In the genomic region with DNA sequence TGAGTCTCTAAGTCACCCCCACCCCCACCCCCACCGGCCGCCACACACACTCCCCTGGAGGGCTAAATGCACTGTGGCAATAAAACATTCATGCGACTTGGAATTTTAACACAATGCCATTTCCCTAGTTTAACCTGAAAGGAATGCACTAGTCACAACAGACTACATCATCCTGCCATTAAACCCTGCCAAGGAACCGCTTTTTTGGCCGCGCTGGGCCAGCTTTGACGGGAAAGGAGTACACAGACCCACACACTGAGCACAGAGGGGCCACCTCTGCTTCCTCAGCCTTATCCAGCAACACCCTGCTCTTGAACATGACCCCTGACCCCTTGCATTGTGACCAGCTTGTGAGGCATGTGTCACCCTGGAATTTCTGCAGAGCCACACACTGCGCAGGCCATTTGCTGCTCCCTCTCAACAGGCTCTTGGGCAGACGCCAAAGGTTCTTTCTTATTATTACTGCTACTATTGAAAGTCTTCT, we compare ENCODE assay signal across 2 cellular contexts.
A peak's percentile ranks its signal among the peaks of the same experiment; 100 is the strongest.
TF ChIP-seq lines count a peak whose summit lies in the region.

No MANE protein-coding gene starts in this region.

TF ChIP-seq in A549, 52 proteins besides CTCF, POLR2A, EP300 and RAD21 (continued from another document and continues in another):
- TF ChIP-seq E2F6 (IDR thresholded peaks at IDR 0.05; ENCODE audit: borderline replicate concordance, low read depth) = peak; percentile 40; the same call in 1 of the 2 replicates
- TF ChIP-seq NR3C1 (IDR thresholded peaks at IDR 0.05) = no peak
- TF ChIP-seq MYC (IDR thresholded peaks at IDR 0.05; ENCODE audit: borderline replicate concordance, low read length) = 0 out of 2 replicates have a peak, but pooled peaks have one; percentile 28
- no peak for TF ChIP-seq EHMT2 (IDR thresholded peaks at IDR 0.05; ENCODE audit: low read depth)
- peak; percentile 29 for TF ChIP-seq MAFK (IDR thresholded peaks at IDR 0.05; ENCODE audit: partially characterized antibody)
- no peak for TF ChIP-seq EHF (CRISPR knock-in tag; IDR thresholded peaks at IDR 0.05)
- TF ChIP-seq ATOH8 (CRISPR knock-in tag; IDR thresholded peaks at IDR 0.05; ENCODE audit: low read depth) = no peak
- TF ChIP-seq NFE2L2 (conservative IDR thresholded peaks at IDR 0.05; ENCODE audit: low read length) = no peak
- no peak for TF ChIP-seq SREBF2 (IDR thresholded peaks at IDR 0.05)
- TF ChIP-seq ZFP36 (IDR thresholded peaks at IDR 0.05; ENCODE audit: borderline replicate concordance, partially characterized antibody) = no peak
- no peak for TF ChIP-seq HMGXB4 (CRISPR knock-in tag; IDR thresholded peaks at IDR 0.05; ENCODE audit: borderline replicate concordance)
- TF ChIP-seq, protein P1, sequence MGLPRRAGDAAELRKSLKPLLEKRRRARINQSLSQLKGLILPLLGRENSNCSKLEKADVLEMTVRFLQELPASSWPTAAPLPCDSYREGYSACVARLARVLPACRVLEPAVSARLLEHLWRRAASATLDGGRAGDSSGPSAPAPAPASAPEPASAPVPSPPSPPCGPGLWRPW (IDR thresholded peaks at IDR 0.05) = peak; percentile 40; the same call in 1 of the 2 replicates
- no peak for TF ChIP-seq ZC3H11A (IDR thresholded peaks at IDR 0.05)
- TF ChIP-seq JUNB (IDR thresholded peaks at IDR 0.05) = peak; percentile 95
- no peak for TF ChIP-seq TP53 (CRISPR knock-in tag; IDR thresholded peaks at IDR 0.05)
- TF ChIP-seq FOSL2 (IDR thresholded peaks at IDR 0.05) = peak; percentile 84
- TF ChIP-seq FOSL2 (CRISPR knock-in tag; IDR thresholded peaks at IDR 0.05) = peak; percentile 88
- TF ChIP-seq MAX (IDR thresholded peaks at IDR 0.05) = peak; percentile 95
- peak; percentile 58; the same call in 2 of the 3 replicates for TF ChIP-seq SMC3 (IDR thresholded peaks at IDR 0.05)
- no peak for TF ChIP-seq ZSCAN20 (CRISPR knock-in tag; IDR thresholded peaks at IDR 0.05)
- TF ChIP-seq KDM5A (IDR thresholded peaks at IDR 0.05) = no peak
- TF ChIP-seq ZNF302 (CRISPR knock-in tag; IDR thresholded peaks at IDR 0.05) = no peak
- TF ChIP-seq PBX3 (IDR thresholded peaks at IDR 0.05) = peak; percentile 39; the same call in 1 of the 2 replicates
- no peak for TF ChIP-seq CHD2 (IDR thresholded peaks at IDR 0.05; ENCODE audit: low read length, partially characterized antibody)
- no peak for TF ChIP-seq CHD4 (IDR thresholded peaks at IDR 0.05; ENCODE audit: borderline replicate concordance)
- TF ChIP-seq, protein P2, sequence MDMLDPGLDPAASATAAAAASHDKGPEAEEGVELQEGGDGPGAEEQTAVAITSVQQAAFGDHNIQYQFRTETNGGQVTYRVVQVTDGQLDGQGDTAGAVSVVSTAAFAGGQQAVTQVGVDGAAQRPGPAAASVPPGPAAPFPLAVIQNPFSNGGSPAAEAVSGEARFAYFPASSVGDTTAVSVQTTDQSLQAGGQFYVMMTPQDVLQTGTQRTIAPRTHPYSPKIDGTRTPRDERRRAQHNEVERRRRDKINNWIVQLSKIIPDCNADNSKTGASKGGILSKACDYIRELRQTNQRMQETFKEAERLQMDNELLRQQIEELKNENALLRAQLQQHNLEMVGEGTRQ (IDR thresholded peaks at IDR 0.05) = peak; percentile 23; the same call in 1 of the 2 replicates
- TF ChIP-seq, protein P3, sequence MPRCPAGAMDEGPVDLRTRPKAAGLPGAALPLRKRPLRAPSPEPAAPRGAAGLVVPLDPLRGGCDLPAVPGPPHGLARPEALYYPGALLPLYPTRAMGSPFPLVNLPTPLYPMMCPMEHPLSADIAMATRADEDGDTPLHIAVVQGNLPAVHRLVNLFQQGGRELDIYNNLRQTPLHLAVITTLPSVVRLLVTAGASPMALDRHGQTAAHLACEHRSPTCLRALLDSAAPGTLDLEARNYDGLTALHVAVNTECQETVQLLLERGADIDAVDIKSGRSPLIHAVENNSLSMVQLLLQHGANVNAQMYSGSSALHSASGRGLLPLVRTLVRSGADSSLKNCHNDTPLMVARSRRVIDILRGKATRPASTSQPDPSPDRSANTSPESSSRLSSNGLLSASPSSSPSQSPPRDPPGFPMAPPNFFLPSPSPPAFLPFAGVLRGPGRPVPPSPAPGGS (IDR thresholded peaks at IDR 0.05) = peak; percentile 92; the same call in 2 of the 3 replicates
- TF ChIP-seq RARB (CRISPR knock-in tag; IDR thresholded peaks at IDR 0.05) = peak; percentile 56; the same call in 1 of the 2 replicates

TF ChIP-seq in H1, 55 proteins besides CTCF, POLR2A, EP300 and RAD21 (continued from another document):
- TF ChIP-seq TEAD4 (IDR thresholded peaks at IDR 0.05; ENCODE audit: low read depth, low read length) (peak; percentile 94), CHD2 (IDR thresholded peaks at IDR 0.05; ENCODE audit: low read length) (0 out of 2 replicates have a peak, but pooled peaks have one; percentile 20), JUN (IDR thresholded peaks at IDR 0.05; ENCODE audit: low read depth, low read length) (no peak)
TF ChIP-seq in H1: peak in this region for 6.
